ENCODE assay signal across 17 cellular contexts in the genomic region with DNA sequence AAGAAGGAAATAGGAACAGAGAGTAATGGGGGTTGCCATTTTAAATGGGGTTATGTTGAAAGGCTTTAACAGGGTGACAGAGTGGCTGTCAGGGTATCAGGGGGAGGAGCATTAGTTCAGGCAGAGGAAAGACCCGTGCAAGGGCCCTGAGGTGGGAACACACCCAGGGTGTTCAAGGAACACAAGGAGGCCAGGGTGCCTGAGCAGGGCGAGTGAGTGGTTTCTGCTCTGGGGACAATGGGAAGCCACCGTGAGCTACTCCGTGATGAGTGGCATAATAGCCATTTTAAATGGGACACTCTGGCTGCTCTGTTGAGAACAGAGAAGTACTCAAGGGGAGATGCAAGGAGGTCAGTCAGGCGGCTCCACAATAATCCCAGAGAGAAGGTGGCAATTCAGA. TPM values are rescaled to one million over a fixed set of nuclear protein-coding genes. Genes with fewer than 3 reads are reported as not detected.
DNase-seq lines count a peak whose midpoint lies in the region; ATAC-seq, FAIRE-seq and TF ChIP-seq lines count a peak whose summit lies in the region.
"Had no signal": no experiment of that assay in that cellular context is flagged by ENCODE, and none has a peak within 500 bp of the region (broad histone marks: within the 10 kb centered on the region; RNA-seq: fewer than 3 reads in every experiment).

No MANE protein-coding gene starts in this region.

- H3K4me3 ChIP-seq in MM.1S (ENCODE audit: low read length): peak overlapping the region; percentile 16; the same call in 1 of the 2 replicates
- H3K4me3 ChIP-seq in GM12878: no peak overlapping the region
- H3K4me3 ChIP-seq: GM23338 had no signal

- no peak for TF ChIP-seq EP300 in GM12878 (IDR thresholded peaks at IDR 0.05; ENCODE audit: borderline replicate concordance in 1 of 2, control insufficient read depth in 1 of 2, low read depth in 2 of 2, low read length in 2 of 2)

- no peaks in the 10 kb centered on the region for H3K9me3 ChIP-seq in MM.1S (replicated peaks; ENCODE audit: insufficient read depth, low read length)
- no peaks in the 10 kb centered on the region; the same call in 2 of the 3 replicates for H3K9me3 ChIP-seq in GM12878 (replicated peaks; ENCODE audit: control insufficient read depth, insufficient read depth, low read length)

- no peak for TF ChIP-seq POLR2A in GM12878 (IDR thresholded peaks at IDR 0.05; ENCODE audit: low read depth, low read length)

- TF ChIP-seq CTCF in MM.1S (IDR thresholded peaks at IDR 0.05; ENCODE audit: low read length) (no peak), GM12878 (IDR thresholded peaks at IDR 0.05 in 2 of 3, conservative IDR thresholded peaks at IDR 0.05 in 1 of 3; ENCODE audit: control insufficient read depth in 2 of 3, extremely low read depth in 1 of 3, insufficient read depth in 1 of 3, low read depth in 3 of 3, low read length in 3 of 3) (no peak)

- no peak for FAIRE-seq in GM12878 (lab: Jason Lieb, UNC)
- FAIRE-seq: G401.6, GM19239 had no signal

- no peaks in the 10 kb centered on the region for H3F3A ChIP-seq in MM.1S (ENCODE audit: insufficient read depth, low read length)

- DNase-seq in MM.1S (no peak), GM12878 (ENCODE audit: low read depth, low spot score) (no peak), mesenteric fat pad (ENCODE audit: low spot score) (peak; percentile 60), ureter (ENCODE audit: low spot score) (no peak)
- DNase-seq in stimulated activated CD4-positive, alpha-beta T cell treated with anti-CD3 and anti-CD28 coated beads, Interleukin-2, amount 100 ng/mL, for 48 hours: no peak
- DNase-seq in stimulated activated CD4-positive, alpha-beta T cell treated with anti-CD3 and anti-CD28 coated beads, Interleukin-4, amount 100 ng/mL, for 1 hour: no peak
- DNase-seq: C1 segment of cervical spinal cord; Calu3; CD4-positive, alpha-beta memory T cell; COR-L47; DND-41; H9 had no signal

- CTCF ChIA-PET in GM12878 (lab: Yijun Ruan, JAX): no interaction called here

- H3K27me3 ChIP-seq in MM.1S (replicated peaks; ENCODE audit: insufficient read depth, low read length) (no peaks in the 10 kb centered on the region), GM12878 (replicated peaks in 1 of 2; ENCODE audit: control insufficient read depth in 2 of 2, insufficient read depth in 2 of 2, low read length in 1 of 2) (no peaks in the 10 kb centered on the region)

- POLR2A ChIA-PET in GM12878 (lab: Charles Lee): no interaction called here

- ATAC-seq in GM12878: peak; percentile 33
- ATAC-seq: GM23338, HCT116 had no signal

- intact Hi-C loops in GM12878 (cut with micrococcal nuclease; ENCODE audit: unreplicated experiment): no loop called here

- in situ Hi-C loops in GM12878 (cut with MboI): no loop called here

- H3K9ac ChIP-seq in MM.1S (ENCODE audit: low read length) (peak overlapping the region; percentile 8; the same call in 1 of the 2 replicates), GM12878 (ENCODE audit: control insufficient read depth, insufficient read depth, low read length) (no peak overlapping the region)

- 44% methylated on average over 5 of the region's 5 CpGs for WGBS in GM12878 (ENCODE audit: insufficient coverage, insufficient replicate concordance, low lambda C conversion rate, missing lambda C conversion rate)

- no peaks in the 10 kb centered on the region for H3K9me2 ChIP-seq in MM.1S (replicated peaks; ENCODE audit: insufficient read depth, low read length)

- RAD21 ChIA-PET in GM12878 (lab: Charles Lee; ENCODE audit: unreplicated experiment): interaction anchor here (0.8 to 1.6 kb wide), 2 partner anchors 9 to 15 kb away, joined by 3 to 6 read pairs; no protein-coding TSS in a partner anchor

- SMC1A ChIA-PET in GM12878 (lab: Charles Lee; ENCODE audit: uncharacterized antibody, unreplicated experiment): interaction anchor here (1.3 kb wide), 2 partner anchors 10 to 24 kb away, joined by 3 to 4 read pairs; no protein-coding TSS in a partner anchor

- H2AFZ ChIP-seq in MM.1S (ENCODE audit: low read length) (no peak overlapping the region), GM12878 (ENCODE audit: control insufficient read depth, low read depth, low read length) (no peak overlapping the region)
- H2AFZ ChIP-seq: GM23338 had no signal

- peaks cover 60% of the 10 kb centered on the region for H3K79me2 ChIP-seq in MM.1S (ENCODE audit: low read length)
- no peaks in the 10 kb centered on the region for H3K79me2 ChIP-seq in GM12878 (ENCODE audit: control insufficient read depth, insufficient read depth, low read length)

- H4K20me1 ChIP-seq in MM.1S (ENCODE audit: insufficient read depth, low read length) (no peaks in the 10 kb centered on the region), GM12878 (ENCODE audit: control insufficient read depth, insufficient read depth) (no peaks in the 10 kb centered on the region)

- H3K4me1 ChIP-seq in MM.1S (ENCODE audit: low read length) (peaks cover 32% of the 10 kb centered on the region), GM12878 (ENCODE audit: control insufficient read depth, insufficient read depth, low read length) (peaks cover 8% of the 10 kb centered on the region)

- no peak for TF ChIP-seq RAD21 in GM12878 (IDR thresholded peaks at IDR 0.05; ENCODE audit: insufficient read depth, low read depth, low read length)

- no peaks in the 10 kb centered on the region for H3K36me3 ChIP-seq in MM.1S (replicated peaks; ENCODE audit: insufficient read depth, low read length)
- H3K36me3 ChIP-seq in GM12878 (ENCODE audit: control insufficient read depth in 2 of 2, insufficient read depth in 2 of 2, low read length in 1 of 2): no peaks in the 10 kb centered on the region

- BruUV-seq in GM12878 (replicated peaks; lab: Mats Ljungman, UMichigan): no TSS peak

- peak overlapping the region; percentile 59; the same call in 1 of the 2 replicates for H3K4me2 ChIP-seq in MM.1S (ENCODE audit: low read depth, low read length)
- H3K4me2 ChIP-seq in GM12878 (ENCODE audit: control insufficient read depth, insufficient read depth): no peak overlapping the region
- H3K4me2 ChIP-seq: GM23338 had no signal

- H3K27ac ChIP-seq in MM.1S (ENCODE audit: low read length) (peak overlapping the region; percentile 60; the same call in 1 of the 2 replicates), GM12878 (ENCODE audit: control insufficient read depth, insufficient read depth) (peak overlapping the region; percentile 20; the same call in 1 of the 2 replicates)

TF ChIP-seq in GM12878, 131 proteins besides CTCF, POLR2A, EP300 and RAD21:
- TF ChIP-seq IKZF1 (conservative IDR thresholded peaks at IDR 0.05): peak; percentile 30; the same call in 1 of the 2 replicates
- TF ChIP-seq, protein P1, sequence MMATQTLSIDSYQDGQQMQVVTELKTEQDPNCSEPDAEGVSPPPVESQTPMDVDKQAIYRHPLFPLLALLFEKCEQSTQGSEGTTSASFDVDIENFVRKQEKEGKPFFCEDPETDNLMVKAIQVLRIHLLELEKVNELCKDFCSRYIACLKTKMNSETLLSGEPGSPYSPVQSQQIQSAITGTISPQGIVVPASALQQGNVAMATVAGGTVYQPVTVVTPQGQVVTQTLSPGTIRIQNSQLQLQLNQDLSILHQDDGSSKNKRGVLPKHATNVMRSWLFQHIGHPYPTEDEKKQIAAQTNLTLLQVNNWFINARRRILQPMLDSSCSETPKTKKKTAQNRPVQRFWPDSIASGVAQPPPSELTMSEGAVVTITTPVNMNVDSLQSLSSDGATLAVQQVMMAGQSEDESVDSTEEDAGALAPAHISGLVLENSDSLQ (IDR thresholded peaks at IDR 0.05): no peak

RNA-seq across cellular contexts. Expression of a gene that starts 4.5 kb away (rescaled TPM):
- 34.7 and 35.6 TPM in 2 replicates for total RNA-seq in GM12878 (2013; cell fraction: nucleolus; rRNA removed)
- total RNA-seq in GM12878 (2014; rRNA removed): 8.4 and 8.6 TPM in 2 replicates
- total RNA-seq in GM12878 (2014; rRNA removed; fragmentation: Illumina TruSeq; extraction: Trizol): 6.1 and 6.8 TPM in 2 replicates
- total RNA-seq in GM12878 (2021): 10.4 TPM in 2 replicates
- polyA plus RNA-seq in GM12878 (2011; ENCODE audit: low read depth): 1.0 TPM
- polyA plus RNA-seq in GM12878 (2011; rRNA removed): 1.6 and 1.9 TPM in 2 replicates
- polyA plus RNA-seq in GM12878 (2011; cell fraction: cytosol; rRNA removed): 2.0 and 2.6 TPM in 2 replicates
- 5.7 and 6.0 TPM in 2 replicates for polyA plus RNA-seq in GM12878 (2011; cell fraction: nucleus; rRNA removed)
- polyA plus RNA-seq in GM12878 (2012): 1.1 and 1.6 TPM in 2 replicates
- polyA plus RNA-seq in GM12878 (2014; fragmentation: Illumina TruSeq; extraction: Trizol): 4.8 and 5.2 TPM in 2 replicates
- polyA plus RNA-seq in GM12878 (2014; fragmentation: Nextera tagmentation; extraction: Ambion mirVana): under 1 TPM; 0.34 to 0.58 TPM
- polyA plus RNA-seq in GM12878 (2014; rRNA removed): 4.6 and 5.3 TPM in 2 replicates
- 1 to 10 TPM; 5.9 to 6.5 TPM for polyA plus RNA-seq in GM12878 (2016; fragmentation: Nextera tagmentation; extraction: Ambion mirVana)
- polyA minus RNA-seq in GM12878 (2011; rRNA and poly(A)+ RNA removed): 6.1 TPM in 2 replicates
- 2.0 and 2.9 TPM in 2 replicates for polyA minus RNA-seq in GM12878 (2011; cell fraction: cytosol; rRNA and poly(A)+ RNA removed)
- polyA minus RNA-seq in GM12878 (2011; cell fraction: nucleus; rRNA and poly(A)+ RNA removed): 4.0 and 5.7 TPM in 2 replicates
- 4.0 TPM for total RNA-seq in mesenteric fat pad
- total RNA-seq in ureter: 6.1 TPM
- total RNA-seq: A172, Calu3 had no signal

RNA-seq across cellular contexts. Expression of a gene that starts 7.2 kb away (rescaled TPM):
- 162 and 193 TPM in 2 replicates for total RNA-seq in GM12878 (2013; cell fraction: nucleolus; rRNA removed)
- total RNA-seq in GM12878 (2014; rRNA removed): 27.1 and 29.3 TPM in 2 replicates
- 22.4 and 23.0 TPM in 2 replicates for total RNA-seq in GM12878 (2014; rRNA removed; fragmentation: Illumina TruSeq; extraction: Trizol)
- total RNA-seq in GM12878 (2021): 51.2 and 55.9 TPM in 2 replicates
- 3.5 TPM for polyA plus RNA-seq in GM12878 (2011; ENCODE audit: low read depth)
- 6.8 and 8.8 TPM in 2 replicates for polyA plus RNA-seq in GM12878 (2011; rRNA removed)
- 8.5 and 9.9 TPM in 2 replicates for polyA plus RNA-seq in GM12878 (2011; cell fraction: cytosol; rRNA removed)
- 44.5 and 74.2 TPM in 2 replicates for polyA plus RNA-seq in GM12878 (2011; cell fraction: nucleus; rRNA removed)
- 6.3 and 7.5 TPM in 2 replicates for polyA plus RNA-seq in GM12878 (2012)
- polyA plus RNA-seq in GM12878 (2014; fragmentation: Illumina TruSeq; extraction: Trizol): 21.4 and 26.6 TPM in 2 replicates
- 1 to 10 TPM in 1 of 2 experiments, under 1 TPM in 1; 0.87 to 1.2 TPM for polyA plus RNA-seq in GM12878 (2014; fragmentation: Nextera tagmentation; extraction: Ambion mirVana)
- 33.8 and 36.0 TPM in 2 replicates for polyA plus RNA-seq in GM12878 (2014; rRNA removed)
- 1 to 10 TPM; 2.0 to 3.0 TPM for polyA plus RNA-seq in GM12878 (2016; fragmentation: Nextera tagmentation; extraction: Ambion mirVana)
- polyA minus RNA-seq in GM12878 (2011; rRNA and poly(A)+ RNA removed): 13.7 and 22.3 TPM in 2 replicates
- polyA minus RNA-seq in GM12878 (2011; cell fraction: cytosol; rRNA and poly(A)+ RNA removed): 7.4 and 10.7 TPM in 2 replicates
- polyA minus RNA-seq in GM12878 (2011; cell fraction: nucleus; rRNA and poly(A)+ RNA removed): 36.5 and 58.0 TPM in 2 replicates
- 16.6 TPM for total RNA-seq in mesenteric fat pad
- 24.1 TPM for total RNA-seq in ureter
- total RNA-seq: Calu3 had no signal
